In genomic region chr7:73647725-73648592, GRCh38 we compare ENCODE assay signal across 1 cellular context.
TF ChIP-seq lines count a peak whose summit lies in the region.

No MANE protein-coding gene starts in this region.

TF ChIP-seq in HepG2, 621 proteins besides CTCF, POLR2A, EP300 and RAD21 (continued from another document and continues in another):
- TF ChIP-seq ZSCAN5A (CRISPR knock-in tag; IDR thresholded peaks at IDR 0.05; ENCODE audit: borderline replicate concordance) (no peak), RCOR2 (CRISPR knock-in tag; IDR thresholded peaks at IDR 0.05) (no peak), THRA (CRISPR knock-in tag; IDR thresholded peaks at IDR 0.05; ENCODE audit: borderline replicate concordance) (0 out of 2 replicates have a peak, but pooled peaks have one; percentile 13), HNRNPL (IDR thresholded peaks at IDR 0.05; ENCODE audit: low read depth, low read length) (peak; percentile 74; the same call in 1 of the 2 replicates), GMEB2 (CRISPR knock-in tag; IDR thresholded peaks at IDR 0.05; ENCODE audit: low read depth) (no peak), ZNF724P (CRISPR knock-in tag; IDR thresholded peaks at IDR 0.05; ENCODE audit: borderline replicate concordance) (no peak), TRAFD1 (CRISPR knock-in tag; IDR thresholded peaks at IDR 0.05; ENCODE audit: borderline replicate concordance) (no peak), KLF16 (CRISPR knock-in tag; IDR thresholded peaks at IDR 0.05) (peak in 1 of 2 experiments; percentile 85; a peak in 1 of 4 replicates), HMG20A (CRISPR knock-in tag; IDR thresholded peaks at IDR 0.05; ENCODE audit: borderline replicate concordance) (no peak), ISX (CRISPR knock-in tag; conservative IDR thresholded peaks at IDR 0.05) (no peak), ZNF17 (CRISPR knock-in tag; IDR thresholded peaks at IDR 0.05) (no peak), ZNF451 (CRISPR knock-in tag; IDR thresholded peaks at IDR 0.05) (no peak), ZNF784 (CRISPR knock-in tag; IDR thresholded peaks at IDR 0.05; ENCODE audit: borderline replicate concordance) (peak; percentile 59; the same call in 1 of the 2 replicates), AGO2 (optimal IDR thresholded peaks at IDR 0.05; ENCODE audit: low read depth, low read length) (no peak), NFKB2 (CRISPR knock-in tag; IDR thresholded peaks at IDR 0.05; ENCODE audit: borderline replicate concordance) (peak; percentile 83; the same call in 1 of the 2 replicates), ZNF143 (CRISPR knock-in tag; IDR thresholded peaks at IDR 0.05) (no peak), SIN3A (IDR thresholded peaks at IDR 0.05; ENCODE audit: borderline replicate concordance, low read depth, low read length) (no peak), ARNT2 (CRISPR knock-in tag; IDR thresholded peaks at IDR 0.05; ENCODE audit: low read depth) (peak; percentile 50; the same call in 1 of the 2 replicates), ZHX2 (IDR thresholded peaks at IDR 0.05; ENCODE audit: low read depth) (0 out of 2 replicates have a peak, but pooled peaks have one; percentile 10), ZHX2 (CRISPR knock-in tag; IDR thresholded peaks at IDR 0.05; ENCODE audit: borderline replicate concordance) (no peak), NCOA1 (CRISPR knock-in tag; IDR thresholded peaks at IDR 0.05) (peak; percentile 90), ARID4A (CRISPR knock-in tag; IDR thresholded peaks at IDR 0.05; ENCODE audit: borderline replicate concordance) (peak; percentile 78; the same call in 1 of the 2 replicates), TOE1 (CRISPR knock-in tag; IDR thresholded peaks at IDR 0.05) (no peak), BATF2 (CRISPR knock-in tag; IDR thresholded peaks at IDR 0.05) (no peak), SETDB1 (CRISPR knock-in tag; IDR thresholded peaks at IDR 0.05; ENCODE audit: borderline replicate concordance) (no peak), ZIK1 (CRISPR knock-in tag; IDR thresholded peaks at IDR 0.05; ENCODE audit: borderline replicate concordance, low read depth) (peak; percentile 52; the same call in 1 of the 2 replicates), RARG (CRISPR knock-in tag; IDR thresholded peaks at IDR 0.05; ENCODE audit: low read depth) (no peak), ZNF746 (CRISPR knock-in tag; IDR thresholded peaks at IDR 0.05) (peak; percentile 76; the same call in 1 of the 2 replicates), ZNF564 (CRISPR knock-in tag; IDR thresholded peaks at IDR 0.05) (no peak), ZEB1 (IDR thresholded peaks at IDR 0.05; ENCODE audit: insufficient replicate concordance, low read depth) (peak; percentile 33), KDM2A (CRISPR knock-in tag; IDR thresholded peaks at IDR 0.05; ENCODE audit: borderline replicate concordance, low read depth) (peak; percentile 59; the same call in 1 of the 2 replicates), ZNF510 (CRISPR knock-in tag; IDR thresholded peaks at IDR 0.05; ENCODE audit: low read depth) (no peak), GFI1 (CRISPR knock-in tag; IDR thresholded peaks at IDR 0.05; ENCODE audit: borderline replicate concordance) (peak; percentile 58; the same call in 1 of the 2 replicates), CREM (IDR thresholded peaks at IDR 0.05) (no peak), CREM (CRISPR knock-in tag; IDR thresholded peaks at IDR 0.05) (no peak), ZNF704 (CRISPR knock-in tag; IDR thresholded peaks at IDR 0.05; ENCODE audit: borderline replicate concordance) (peak; percentile 61; the same call in 1 of the 2 replicates), CENPBD1 (CRISPR knock-in tag; IDR thresholded peaks at IDR 0.05; ENCODE audit: borderline replicate concordance, low read depth) (no peak), ATF1 (CRISPR knock-in tag; IDR thresholded peaks at IDR 0.05) (no peak), DDIT3 (CRISPR knock-in tag; IDR thresholded peaks at IDR 0.05) (no peak), ZNF879 (CRISPR knock-in tag; IDR thresholded peaks at IDR 0.05) (no peak)
